Comparison of ENCODE assay signal across 25 cellular contexts in the genomic region with DNA sequence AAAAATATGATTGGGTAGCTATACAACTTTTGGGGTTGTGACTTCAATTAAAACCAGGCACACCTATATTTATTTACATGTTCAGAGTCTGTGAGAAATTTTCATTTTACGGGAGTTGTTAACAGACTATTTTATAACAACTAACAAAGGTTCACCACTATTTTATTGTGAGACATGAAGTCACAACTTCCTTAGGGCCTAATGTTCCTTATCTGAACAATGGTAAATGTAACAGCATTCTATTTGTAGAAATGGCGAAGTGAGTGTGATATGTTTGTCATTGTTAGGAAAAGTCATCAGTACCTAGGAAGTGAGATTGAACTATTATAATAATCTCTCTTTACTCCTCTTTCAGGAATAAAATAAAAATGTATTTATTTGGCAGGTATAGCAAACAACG.
DNase-seq lines count a peak whose midpoint lies in the region; ATAC-seq, FAIRE-seq and TF ChIP-seq lines count a peak whose summit lies in the region.
"Had no signal": no experiment of that assay in that cellular context is flagged by ENCODE, and none has a peak within 500 bp of the region (broad histone marks: within the 10 kb centered on the region; RNA-seq: fewer than 3 reads in every experiment).

No MANE protein-coding gene starts in this region.

- peak overlapping the region in 10 of 12 donors; percentile 45 to 82 (median 57) for H3K27ac ChIP-seq in heart left ventricle
- no peak overlapping the region for H3K27ac ChIP-seq in CD4-positive, alpha-beta memory T cell (ENCODE audit: low read depth, low read length)
- H3K27ac ChIP-seq: PC-9 had no signal

- H3K9me3 Mint-ChIP-seq in activated T-helper 1 cell treated with anti-CD3 and anti-CD28 coated beads, Interleukin-12 subunit alpha, Interleukin-12 subunit beta, Interleukin-2, Interleukin-4 antibody, amounts not matched to agents 30 ng/mL and 10 ng/mL and 1 ng/mL, durations not matched to agents 14 hours and 24 hours and 36 hours, result no peaks in the 10 kb centered on the region
- no peaks in the 10 kb centered on the region for H3K9me3 Mint-ChIP-seq in CD4-positive, alpha-beta memory T cell
- H3K9me3 Mint-ChIP-seq: CD8-positive, alpha-beta T cell had no signal

- ATAC-seq in heart left ventricle (peak; percentile 72 to 92 (median 78)), mucosa of descending colon (peak; percentile 86)
- ATAC-seq: CD8-positive, alpha-beta T cell; GM12878; HCT116 had no signal

- intact Hi-C loops in heart left ventricle (cut with DNase I), result loop anchor here in 1 of 10 donors (1.0 kb wide), 1 partner anchor 66 kb away; no protein-coding TSS in a partner anchor
- intact Hi-C loops in mucosa of descending colon (cut with DNase I, micrococcal nuclease), result no loop called here
- intact Hi-C loops in activated T-helper 1 cell treated with anti-CD3 and anti-CD28 coated beads, Interleukin-12 subunit alpha, Interleukin-12 subunit beta, Interleukin-2, Interleukin-4 antibody, amounts not matched to agents 30 ng/mL and 10 ng/mL and 1 ng/mL, durations not matched to agents 14 hours and 24 hours and 36 hours (cut with micrococcal nuclease), result no loop called here
- intact Hi-C loops in CD4-positive, alpha-beta memory T cell (cut with micrococcal nuclease), result no loop called here

- peaks cover 15% of the 10 kb centered on the region for H3K36me3 Mint-ChIP-seq in activated T-helper 1 cell treated with anti-CD3 and anti-CD28 coated beads, Interleukin-12 subunit alpha, Interleukin-12 subunit beta, Interleukin-2, Interleukin-4 antibody, amounts not matched to agents 30 ng/mL and 10 ng/mL and 1 ng/mL, durations not matched to agents 14 hours and 24 hours and 36 hours (ENCODE audit: low read depth)
- peaks cover 38 to 40% of the 10 kb centered on the region in 2 donors for H3K36me3 Mint-ChIP-seq in CD4-positive, alpha-beta memory T cell

- H3K36me3 ChIP-seq in heart left ventricle (peaks cover 0 to 40% (median 15%) of the 10 kb centered on the region in 9 donors), mucosa of descending colon (ENCODE audit: low read depth) (no peaks in the 10 kb centered on the region)
- no peaks in the 10 kb centered on the region for H3K36me3 ChIP-seq in CD4-positive, alpha-beta memory T cell (ENCODE audit: insufficient read depth, low read length)

- H3K27ac Mint-ChIP-seq in activated T-helper 1 cell treated with anti-CD3 and anti-CD28 coated beads, Interleukin-12 subunit alpha, Interleukin-12 subunit beta, Interleukin-2, Interleukin-4 antibody, amounts not matched to agents 30 ng/mL and 10 ng/mL and 1 ng/mL, durations not matched to agents 14 hours and 24 hours and 36 hours, result no peak overlapping the region
- no peak overlapping the region for H3K27ac Mint-ChIP-seq in CD4-positive, alpha-beta memory T cell

- no peaks in the 10 kb centered on the region for H3K4me1 Mint-ChIP-seq in activated T-helper 1 cell treated with anti-CD3 and anti-CD28 coated beads, Interleukin-12 subunit alpha, Interleukin-12 subunit beta, Interleukin-2, Interleukin-4 antibody, amounts not matched to agents 30 ng/mL and 10 ng/mL and 1 ng/mL, durations not matched to agents 14 hours and 24 hours and 36 hours (ENCODE audit: low read depth)
- H3K4me1 Mint-ChIP-seq in CD4-positive, alpha-beta memory T cell, result peaks cover 0 to 5% (median 0%) of the 10 kb centered on the region in 4 donors

- no peaks in the 10 kb centered on the region for H3K27me3 ChIP-seq in heart left ventricle
- H3K27me3 ChIP-seq in CD4-positive, alpha-beta memory T cell (ENCODE audit: insufficient read depth, low read length), result no peaks in the 10 kb centered on the region
- H3K27me3 ChIP-seq: MG63 had no signal

- peaks cover 0 to 4% (median 0%) of the 10 kb centered on the region in 12 donors for H3K9me3 ChIP-seq in heart left ventricle
- no peaks in the 10 kb centered on the region for H3K9me3 ChIP-seq in mucosa of descending colon
- H3K9me3 ChIP-seq in CD4-positive, alpha-beta memory T cell (ENCODE audit: control insufficient read depth in 1 of 2, low read length in 2 of 2), result no peaks in the 10 kb centered on the region

- WGBS in heart left ventricle, 4 donors, result 43 to 56% (median 49%) methylated on average over 3 of the region's 3 CpGs

- TF ChIP-seq CTCF in heart left ventricle (IDR thresholded peaks at IDR 0.05), result no peak
- TF ChIP-seq CTCF in mucosa of descending colon (IDR thresholded peaks at IDR 0.05), result no peak

- peak; percentile 81 for FAIRE-seq in colon (lab: Jason Lieb, UNC)
- FAIRE-seq: GM12878 had no signal

- CTCF ChIA-PET in CD4-positive, alpha-beta memory T cell (lab: Charles Lee; ENCODE audit: partially characterized antibody), result interaction anchor here (1.0 kb wide), 1 partner anchor 156 kb away, joined by 3 read pairs; no protein-coding TSS in a partner anchor

- no peak for TF ChIP-seq POLR2A in heart left ventricle (IDR thresholded peaks at IDR 0.05)

- no peak overlapping the region for H3K4me3 Mint-ChIP-seq in activated T-helper 1 cell treated with anti-CD3 and anti-CD28 coated beads, Interleukin-12 subunit alpha, Interleukin-12 subunit beta, Interleukin-2, Interleukin-4 antibody, amounts not matched to agents 30 ng/mL and 10 ng/mL and 1 ng/mL, durations not matched to agents 14 hours and 24 hours and 36 hours
- H3K4me3 Mint-ChIP-seq in CD4-positive, alpha-beta memory T cell, result no peak overlapping the region
- H3K4me3 Mint-ChIP-seq: CD8-positive, alpha-beta T cell had no signal

- H3K4me1 ChIP-seq in heart left ventricle (peaks cover 0 to 27% (median 7%) of the 10 kb centered on the region in 12 donors), mucosa of descending colon (ENCODE audit: low read depth) (no peaks in the 10 kb centered on the region)
- no peaks in the 10 kb centered on the region for H3K4me1 ChIP-seq in CD4-positive, alpha-beta memory T cell (ENCODE audit: insufficient read depth, low read length)

- H3K27me3 Mint-ChIP-seq in activated T-helper 1 cell treated with anti-CD3 and anti-CD28 coated beads, Interleukin-12 subunit alpha, Interleukin-12 subunit beta, Interleukin-2, Interleukin-4 antibody, amounts not matched to agents 30 ng/mL and 10 ng/mL and 1 ng/mL, durations not matched to agents 14 hours and 24 hours and 36 hours (ENCODE audit: insufficient read depth), result no peaks in the 10 kb centered on the region
- H3K27me3 Mint-ChIP-seq in CD4-positive, alpha-beta memory T cell, result no peaks in the 10 kb centered on the region

- DNase-seq in heart left ventricle (no peak), mucosa of descending colon (no peak), SW480 (ENCODE audit: low spot score) (no peak), NCI-H1105 treated with DMSO at 0.1 percent for 48 hours (lab: John Stamatoyannopoulos, UW) (no peak)
- DNase-seq in activated T-helper 1 cell treated with anti-CD3 and anti-CD28 coated beads, Interleukin-12 subunit alpha, Interleukin-12 subunit beta, Interleukin-2, Interleukin-4 antibody, amounts not matched to agents 30 ng/mL and 10 ng/mL and 1 ng/mL, durations not matched to agents 14 hours and 24 hours and 36 hours (ENCODE audit: low spot score), result no peak
- DNase-seq in CD4-positive, alpha-beta memory T cell, result no peak
- DNase-seq: C1 segment of cervical spinal cord; CD8-positive, alpha-beta T cell; DMS 273 treated with DMSO at 0.1 percent for 48 hours; DMS79; EL; GDM1; GOT3; KG1; MG63; NCI-H1694; NCI-H2029 treated with DMSO at 0.1 percent for 48 hours; NCI-H446 treated with DMSO at 0.1 percent for 48 hours; NCI-H526; NCI-H82; PC-9; SHP77 had no signal

- POLR2A ChIA-PET in CD4-positive, alpha-beta memory T cell (lab: Charles Lee; ENCODE audit: partially characterized antibody), result interaction anchor here (1.3 kb wide), 1 partner anchor 156 kb away, joined by 4 read pairs; the partner anchor contains the start of gene CEP120

- H3K4me3 ChIP-seq in heart left ventricle (no peak overlapping the region), mucosa of descending colon (no peak overlapping the region)
- no peak overlapping the region for H3K4me3 ChIP-seq in CD4-positive, alpha-beta memory T cell (ENCODE audit: low read length in 2 of 2)
- H3K4me3 ChIP-seq: GM12878, MG63, PC-9 had no signal
